In genomic region chr6:71107935-71108420, GRCh38 we compare ENCODE assay signal across 9 cellular contexts.
DNase-seq lines count a peak whose midpoint lies in the region; ATAC-seq and TF ChIP-seq lines count a peak whose summit lies in the region.
"Had no signal": no experiment of that assay in that cellular context is flagged by ENCODE, and none has a peak within 500 bp of the region (broad histone marks: within the 10 kb centered on the region; RNA-seq: fewer than 3 reads in every experiment).

No MANE protein-coding gene starts in this region.

- no peak for TF ChIP-seq CTCF in dorsolateral prefrontal cortex (IDR thresholded peaks at IDR 0.05 in 54 of 56, conservative IDR thresholded peaks at IDR 0.05 in 2 of 56; ENCODE audit: low read depth in 1 of 56, partially characterized antibody in 56 of 56)

- no peak overlapping the region for H3K4ac ChIP-seq in neuronal stem cell (ENCODE audit: low read length)

- H2AFZ ChIP-seq in neuronal stem cell (ENCODE audit: low read length), result peak overlapping the region; percentile 66

- H3K4me3 ChIP-seq in dorsolateral prefrontal cortex, result peak overlapping the region in 32 of 59 donors; percentile 5 to 46 (median 22)
- H3K4me3 ChIP-seq in neuronal stem cell (ENCODE audit: low read length in 2 of 2), result no peak overlapping the region

- no peak overlapping the region for H3K4me2 ChIP-seq in neuronal stem cell (ENCODE audit: insufficient read depth, low read length, poor library complexity, severe bottlenecking)

- no peaks in the 10 kb centered on the region for H3K79me1 ChIP-seq in neuronal stem cell (ENCODE audit: low read depth, low read length)

- no peak overlapping the region for H4K91ac ChIP-seq in neuronal stem cell (ENCODE audit: low read depth, low read length, poor library complexity)

- no peaks in the 10 kb centered on the region for H3K36me3 ChIP-seq in neuronal stem cell (replicated peaks in 1 of 2; ENCODE audit: control insufficient read depth in 2 of 2, insufficient read depth in 2 of 2, low read length in 2 of 2)

- no peak overlapping the region for H3K14ac ChIP-seq in neuronal stem cell (ENCODE audit: low read length)

- DNase-seq in COR-L47 (lab: John Stamatoyannopoulos, UW) (peak; percentile 75), NCI-H345 (lab: John Stamatoyannopoulos, UW) (peak; percentile 71), dorsolateral prefrontal cortex (no peak), neuronal stem cell (ENCODE audit: low spot score) (no peak), OCI-M1 (lab: John Stamatoyannopoulos, UW) (no peak)
- no peak for DNase-seq in activated effector memory CD4-positive, alpha-beta T cell treated with anti-CD3 and anti-CD28 coated beads, Interleukin-2, amount 50 U/mL, for 16 hours
- DNase-seq in stimulated activated CD8-positive, alpha-beta memory T cell treated with anti-CD3 and anti-CD28 coated beads, Interleukin-4, amount 100 ng/mL, for 48 hours, result no peak
- DNase-seq: activated CD4-positive, alpha-beta T cell treated with anti-CD3 and anti-CD28 coated beads for 36 hours had no signal

- H3K9me3 ChIP-seq in neuronal stem cell (replicated peaks in 1 of 2; ENCODE audit: control insufficient read depth in 2 of 2, insufficient read depth in 1 of 2, low read depth in 1 of 2, low read length in 2 of 2), result no peaks in the 10 kb centered on the region

- no peak overlapping the region for H3K9ac ChIP-seq in neuronal stem cell (ENCODE audit: low read depth, low read length, poor library complexity)

- peaks cover 0 to 5% (median 0%) of the 10 kb centered on the region in 45 donors for H3K27me3 ChIP-seq in dorsolateral prefrontal cortex
- H3K27me3 ChIP-seq in neuronal stem cell (ENCODE audit: control insufficient read depth in 3 of 3, insufficient read depth in 3 of 3, low read depth in 1 of 3, low read length in 3 of 3), result no peaks in the 10 kb centered on the region

- H2BK12ac ChIP-seq in neuronal stem cell (ENCODE audit: low read length), result no peak overlapping the region

- peaks cover 5 to 18% of the 10 kb centered on the region in 2 donors for H3K4me1 ChIP-seq in neuronal stem cell (ENCODE audit: control insufficient read depth in 2 of 2, insufficient read depth in 1 of 2, low read depth in 1 of 2, low read length in 2 of 2)

- no peak overlapping the region for H3K18ac ChIP-seq in neuronal stem cell (ENCODE audit: low read length)

- ATAC-seq in GM18867 (IDR thresholded peaks at IDR 0.05; ENCODE audit: unreplicated experiment), result no peak
- ATAC-seq: activated CD4-positive, alpha-beta T cell treated with anti-CD3 and anti-CD28 coated beads for 36 hours had no signal

- no peak overlapping the region for H2BK120ac ChIP-seq in neuronal stem cell (ENCODE audit: low read depth, low read length)

- H3K27ac ChIP-seq in dorsolateral prefrontal cortex (peak overlapping the region in 45 of 59 donors; percentile 1 to 79 (median 47)), neuronal stem cell (replicated peaks; ENCODE audit: low read length) (no peak overlapping the region)

- WGBS in neuronal stem cell (ENCODE audit: extremely low coverage in 2 of 2, insufficient read length in 2 of 2, insufficient replicate concordance in 1 of 2), 2 donors, result no CpG with 5 or more reads among the region's 5 CpGs

- H3K23ac ChIP-seq in neuronal stem cell (ENCODE audit: low read depth, low read length, poor library complexity), result no peak overlapping the region

- H4K8ac ChIP-seq in neuronal stem cell (ENCODE audit: low read depth, low read length), result no peak overlapping the region

- no peak overlapping the region for H2AK5ac ChIP-seq in neuronal stem cell (ENCODE audit: low read depth, low read length)

- no peak overlapping the region for H2BK15ac ChIP-seq in neuronal stem cell (ENCODE audit: low read length)

- intact Hi-C loops in dorsolateral prefrontal cortex (cut with DNase I), result no loop called here

- no peak overlapping the region for H2BK5ac ChIP-seq in neuronal stem cell (ENCODE audit: low read length)

Comparison
In these comparisons a context has a peak if more than half of its experiments do, and no peak if none do; other contexts are left out.
1. DNase-seq: peak in COR-L47 (single experiment) and NCI-H345 (single experiment); none in dorsolateral prefrontal cortex (0 of 10), neuronal stem cell (single experiment), OCI-M1 (single experiment), activated effector memory CD4-positive, alpha-beta T cell treated with anti-CD3 and anti-CD28 coated beads, Interleukin-2, amount 50 U/mL, for 16 hours (single experiment) and stimulated activated CD8-positive, alpha-beta memory T cell treated with anti-CD3 and anti-CD28 coated beads, Interleukin-4, amount 100 ng/mL, for 48 hours (single experiment).
2. H3K4me3 ChIP-seq: peak in dorsolateral prefrontal cortex (32 of 59); none in neuronal stem cell (0 of 2).